In the genomic region with DNA sequence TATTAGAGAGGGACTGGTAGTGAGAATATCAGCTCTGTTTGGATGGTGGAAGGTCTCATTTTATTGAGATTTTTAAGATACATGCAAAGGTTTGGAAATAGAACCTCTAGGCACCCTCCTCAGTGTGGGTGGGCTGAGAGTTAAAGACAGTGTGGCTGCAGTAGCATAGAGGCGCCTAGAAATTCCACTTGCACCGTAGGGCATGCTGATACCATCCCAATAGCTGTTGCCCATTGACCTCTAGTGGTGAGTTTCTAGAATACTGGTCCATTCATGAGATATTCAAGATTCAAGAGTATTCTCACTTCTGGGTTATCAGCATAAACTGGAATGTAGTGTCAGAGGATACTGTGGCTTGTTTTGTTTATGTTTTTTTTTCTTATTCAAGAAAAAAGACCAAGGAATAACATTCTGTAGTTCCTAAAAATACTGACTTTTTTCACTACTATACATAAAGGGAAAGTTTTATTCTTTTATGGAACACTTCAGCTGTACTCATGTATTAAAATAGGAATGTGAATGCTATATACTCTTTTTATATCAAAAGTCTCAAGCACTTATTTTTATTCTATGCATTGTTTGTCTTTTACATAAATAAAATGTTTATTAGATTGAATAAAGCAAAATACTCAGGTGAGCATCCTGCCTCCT, we compare ENCODE assay signal across 8 cellular contexts.
A peak's percentile ranks its signal among the peaks of the same experiment; 100 is the strongest.
DNase-seq lines count a peak whose midpoint lies in the region; ATAC-seq and TF ChIP-seq lines count a peak whose summit lies in the region.

No MANE protein-coding gene starts in this region.

- H3K9me3 ChIP-seq in right lobe of liver (no peaks in the 10 kb centered on the region), subcutaneous abdominal adipose tissue (ENCODE audit: control insufficient read depth in 5 of 5, low read length in 5 of 5) (no peaks in the 10 kb centered on the region)

- DNase-seq in AML-193 (lab: John Stamatoyannopoulos, UW) (peak; percentile 84), NCI-H1105 treated with DMSO at 0.1 percent for 48 hours (lab: John Stamatoyannopoulos, UW) (peak; percentile 54), T-helper 9 cell (peak; percentile 6), dermis blood vessel endothelial cell (peak; percentile 86), right lobe of liver (peak in 1 of 3 donors; percentile 60)

- no peak for TF ChIP-seq POLR2A in right lobe of liver (IDR thresholded peaks at IDR 0.05)

- peak; percentile 79 to 89 (median 82) for TF ChIP-seq CTCF in right lobe of liver (IDR thresholded peaks at IDR 0.05)

- intact Hi-C loops in right lobe of liver (cut with DNase I): no loop called here

- peaks cover 0 to 30% (median 5%) of the 10 kb centered on the region in 4 donors for H3K36me3 ChIP-seq in right lobe of liver
- peaks cover 28 to 60% (median 52%) of the 10 kb centered on the region in 5 donors for H3K36me3 ChIP-seq in subcutaneous abdominal adipose tissue (ENCODE audit: control insufficient read depth in 5 of 5, insufficient read depth in 5 of 5, low read length in 5 of 5)

- ATAC-seq in GM18502 (IDR thresholded peaks at IDR 0.05; ENCODE audit: poor library complexity, unreplicated experiment) (peak; percentile 95), HG02798 (IDR thresholded peaks at IDR 0.05; ENCODE audit: poor library complexity, unreplicated experiment) (peak; percentile 94), right lobe of liver (peak; percentile 88 to 94 (median 90))

- H3K4me1 ChIP-seq in right lobe of liver (peaks cover 0 to 40% (median 12%) of the 10 kb centered on the region in 4 donors), subcutaneous abdominal adipose tissue (ENCODE audit: control insufficient read depth in 5 of 5, insufficient read depth in 5 of 5, low read length in 5 of 5) (peaks cover 11 to 53% (median 46%) of the 10 kb centered on the region in 5 donors)

- no peak overlapping the region for H3K9ac ChIP-seq in subcutaneous abdominal adipose tissue (ENCODE audit: low read length in 5 of 5)

- 0% methylated on average over 2 of the region's 2 CpGs for WGBS in right lobe of liver (ENCODE audit: insufficient coverage, low coverage, low lambda C conversion rate, missing lambda C conversion rate)

- H3K27ac ChIP-seq in right lobe of liver (peak overlapping the region in 1 of 3 donors; percentile 50), subcutaneous abdominal adipose tissue (ENCODE audit: low read depth, low read length) (peak overlapping the region; percentile 63)

- H3K4me3 ChIP-seq in right lobe of liver (no peak overlapping the region), subcutaneous abdominal adipose tissue (ENCODE audit: low read depth in 1 of 5, low read length in 5 of 5) (no peak overlapping the region)

- no peaks in the 10 kb centered on the region for H3K27me3 ChIP-seq in right lobe of liver
- H3K27me3 ChIP-seq in subcutaneous abdominal adipose tissue (ENCODE audit: control insufficient read depth in 5 of 5, insufficient read depth in 4 of 5, low read length in 5 of 5): no peaks in the 10 kb centered on the region
